ENCODE assay signal across 9 cellular contexts in the genomic region with DNA sequence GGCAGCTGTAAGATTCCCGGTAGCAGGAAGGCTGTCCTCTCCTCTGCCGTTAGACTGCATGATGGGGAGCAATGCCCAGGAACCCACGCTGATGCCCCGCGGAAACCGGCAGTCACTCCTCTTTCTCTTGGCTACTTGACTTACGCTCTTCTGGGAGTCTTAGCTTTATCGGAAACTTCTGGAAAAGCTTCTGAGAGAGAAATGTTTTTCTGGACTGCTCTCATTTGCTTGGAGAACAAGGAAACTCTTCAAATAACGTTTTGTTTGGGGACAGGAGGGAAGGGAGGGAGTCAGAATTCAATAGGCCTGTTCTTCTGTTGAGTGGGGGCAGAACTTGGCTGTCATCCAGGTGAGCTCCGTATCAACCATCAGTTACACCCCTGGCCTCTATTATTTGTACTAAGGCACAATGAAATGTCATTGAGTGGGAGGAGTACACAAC.
DNase-seq lines count a peak whose midpoint lies in the region; ATAC-seq, FAIRE-seq and TF ChIP-seq lines count a peak whose summit lies in the region.
"Had no signal": no experiment of that assay in that cellular context is flagged by ENCODE, and none has a peak within 500 bp of the region (broad histone marks: within the 10 kb centered on the region; RNA-seq: fewer than 3 reads in every experiment).

No MANE protein-coding gene starts in this region.

- H3K9me3 ChIP-seq in HAP-1 = no peaks in the 10 kb centered on the region
- no peaks in the 10 kb centered on the region for H3K9me3 ChIP-seq in upper lobe of left lung
- H3K9me3 ChIP-seq: mucosa of descending colon had no signal

- 5 to 19% methylated on average over 10 of the region's 10 CpGs for WGBS in upper lobe of left lung, 2 donors

- H3K4me1 Mint-ChIP-seq in mesothelial cell of epicardium (peaks cover 51% of the 10 kb centered on the region), glutamatergic neuron (ENCODE audit: low read depth, unreplicated experiment) (peaks cover 8% of the 10 kb centered on the region)

- H3K4me3 ChIP-seq in HAP-1 (peak overlapping the region; percentile 5), choroid plexus epithelial cell (ENCODE audit: low read depth, low read length) (peak overlapping the region; percentile 41), upper lobe of left lung (peak overlapping the region in 3 of 4 donors; percentile 31 to 46 (median 38))
- H3K4me3 ChIP-seq: mucosa of descending colon had no signal

- H3K9me3 Mint-ChIP-seq in mesothelial cell of epicardium (peaks cover 15% of the 10 kb centered on the region), glutamatergic neuron (ENCODE audit: unreplicated experiment) (peaks cover 7% of the 10 kb centered on the region)

- H3K36me3 ChIP-seq in HAP-1 (replicated peaks) (no peaks in the 10 kb centered on the region), upper lobe of left lung (no peaks in the 10 kb centered on the region)

- TF ChIP-seq CTCF in choroid plexus epithelial cell (conservative IDR thresholded peaks at IDR 0.05; ENCODE audit: low read depth, low read length) (no peak), mesothelial cell of epicardium (IDR thresholded peaks at IDR 0.05; ENCODE audit: unreplicated experiment) (no peak), upper lobe of left lung (IDR thresholded peaks at IDR 0.05) (no peak), glutamatergic neuron (IDR thresholded peaks at IDR 0.05; ENCODE audit: partially characterized antibody, unreplicated experiment) (no peak)

- no peak for FAIRE-seq in GM19239 (lab: Jason Lieb, UNC)

- TF ChIP-seq EP300 in upper lobe of left lung (IDR thresholded peaks at IDR 0.05) = peak in 1 of 4 donors; percentile 65

- no peaks in the 10 kb centered on the region for H3K27me3 ChIP-seq in HAP-1 (ENCODE audit: low read depth)
- H3K27me3 ChIP-seq in upper lobe of left lung = no peaks in the 10 kb centered on the region

- in situ Hi-C loops in HAP-1 (cut with MboI; ENCODE audit: low sequenced_read_pairs) = no loop called here

- H3K27ac ChIP-seq in upper lobe of left lung = peak overlapping the region; percentile 82 to 90 (median 88)

- H3K36me3 Mint-ChIP-seq in mesothelial cell of epicardium (peaks cover 5% of the 10 kb centered on the region), glutamatergic neuron (ENCODE audit: unreplicated experiment) (no peaks in the 10 kb centered on the region)

- H3K27me3 Mint-ChIP-seq in mesothelial cell of epicardium (ENCODE audit: low read depth) (no peaks in the 10 kb centered on the region), glutamatergic neuron (ENCODE audit: unreplicated experiment) (peaks cover 5% of the 10 kb centered on the region)

- DNase-seq in HAP-1 (ENCODE audit: low spot score in 2 of 2) = peak; percentile 87 to 92
- peak; percentile 94 for DNase-seq in NCI-H748 (lab: John Stamatoyannopoulos, UW; ENCODE audit: unreplicated experiment)
- no peak for DNase-seq in choroid plexus epithelial cell (ENCODE audit: low read depth)
- no peak for DNase-seq in mesothelial cell of epicardium (ENCODE audit: low spot score in 2 of 2, unreplicated experiment in 2 of 2)
- peak in 1 of 2 donors; percentile 82 for DNase-seq in upper lobe of left lung
- no peak for DNase-seq in T-helper 9 cell
- DNase-seq in GM19239 (ENCODE audit: insufficient read length, low spot score) = no peak
- no peak for DNase-seq in glutamatergic neuron

- TF ChIP-seq POLR2A in upper lobe of left lung (IDR thresholded peaks at IDR 0.05) = no peak

- ATAC-seq in upper lobe of left lung (ENCODE audit: low FRiP score in 2 of 2) = peak; percentile 39 to 73

- H3K4me1 ChIP-seq in HAP-1 = peaks cover 62% of the 10 kb centered on the region
- H3K4me1 ChIP-seq in upper lobe of left lung = peaks cover 18 to 52% (median 33%) of the 10 kb centered on the region in 4 donors

- H3K4me3 Mint-ChIP-seq in mesothelial cell of epicardium (peak overlapping the region; percentile 56), glutamatergic neuron (ENCODE audit: unreplicated experiment) (no peak overlapping the region)

- H3K27ac Mint-ChIP-seq in mesothelial cell of epicardium = peak overlapping the region; percentile 95
- H3K27ac Mint-ChIP-seq in glutamatergic neuron (ENCODE audit: unreplicated experiment) = no peak overlapping the region

Comparison
In these comparisons a context has a peak if more than half of its experiments do, and no peak if none do; other contexts are left out.
1. DNase-seq: peak in HAP-1 (2 of 2) and NCI-H748 (single experiment); none in choroid plexus epithelial cell (single experiment), mesothelial cell of epicardium (0 of 2), T-helper 9 cell (single experiment), GM19239 (single experiment) and glutamatergic neuron (single experiment).
2. Peak in every context shown above with its lines, with median percentiles within 50 percentile points of each other: H3K4me3 ChIP-seq.